ENCODE assay signal across 15 cellular contexts in the genomic region with DNA sequence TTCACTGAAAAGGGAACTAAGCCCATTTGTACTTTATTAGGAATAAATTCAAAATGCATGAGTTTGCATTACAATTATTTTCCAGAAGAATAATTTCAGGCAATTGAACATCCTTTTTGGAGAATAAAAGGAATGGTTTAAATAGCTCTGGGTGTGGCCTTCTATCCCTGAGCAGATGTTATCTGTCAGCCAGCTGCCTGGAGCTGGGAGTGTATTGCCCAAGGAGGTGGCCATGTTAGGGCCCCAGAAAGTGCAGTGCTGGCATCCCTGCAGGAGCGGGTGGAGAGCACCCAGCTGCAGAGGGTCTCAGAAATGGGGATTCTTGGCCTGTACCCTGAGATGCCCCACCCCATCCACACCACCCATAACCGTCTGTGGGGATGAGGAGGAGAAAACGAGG. TPM values are rescaled to one million over a fixed set of nuclear protein-coding genes. Genes with fewer than 3 reads are reported as not detected.
A peak's percentile ranks its signal among the peaks of the same experiment; 100 is the strongest.
DNase-seq lines count a peak whose midpoint lies in the region; ATAC-seq and TF ChIP-seq lines count a peak whose summit lies in the region.
"Had no signal": no experiment of that assay in that cellular context is flagged by ENCODE, and none has a peak within 500 bp of the region (broad histone marks: within the 10 kb centered on the region; RNA-seq: fewer than 3 reads in every experiment).

No MANE protein-coding gene starts in this region.

- intact Hi-C loops in Right ventricle myocardium inferior (cut with DNase I) = no loop called here
- intact Hi-C loops in cardiac septum (cut with DNase I) = no loop called here
- intact Hi-C loops in left ventricle myocardium inferior (cut with micrococcal nuclease) = no loop called here

- H3K4me3 ChIP-seq in left ventricle myocardium inferior = no peak overlapping the region
- H3K4me3 ChIP-seq: K562 had no signal

- H3K27me3 ChIP-seq in left ventricle myocardium inferior (ENCODE audit: low read depth) = no peaks in the 10 kb centered on the region

- H3K27ac ChIP-seq in VCaP (peak overlapping the region; percentile 77), left ventricle myocardium inferior (replicated peaks) (peak overlapping the region; percentile 69)
- H3K27ac ChIP-seq: C4-2B had no signal

- peak; percentile 69 for ATAC-seq in Right ventricle myocardium inferior
- ATAC-seq: K562, Panc1 had no signal

- H3K4me1 ChIP-seq in left ventricle myocardium inferior = peaks cover 39% of the 10 kb centered on the region

- DNase-seq in Right ventricle myocardium inferior (ENCODE audit: missing footprints) (peak; percentile 60), cardiac septum (ENCODE audit: low spot score) (no peak), left ventricle myocardium inferior (peak; percentile 19), NCI-H1694 (lab: John Stamatoyannopoulos, UW) (no peak), superior temporal gyrus (ENCODE audit: extremely low spot score) (no peak), GM19240 (ENCODE audit: insufficient read length, low spot score) (no peak), GM19238 (ENCODE audit: insufficient read length, low spot score) (no peak)
- DNase-seq: MV-4-11, NCI-H1417, NCI-H2029, NCI-H510A had no signal

- peaks cover 4% of the 10 kb centered on the region for H3K36me3 ChIP-seq in left ventricle myocardium inferior

- no peaks in the 10 kb centered on the region for H3K9me3 ChIP-seq in left ventricle myocardium inferior (replicated peaks)

- TF ChIP-seq CTCF in VCaP (conservative IDR thresholded peaks at IDR 0.05) (no peak), left ventricle myocardium inferior (IDR thresholded peaks at IDR 0.05; ENCODE audit: borderline replicate concordance) (no peak)

RNA-seq across cellular contexts. Expression of gene VEGFD, which starts 21.6 kb away (rescaled TPM):
- total RNA-seq in Right ventricle myocardium inferior (23.5 TPM), cardiac septum (1.3 TPM), left ventricle myocardium inferior (8.3 TPM)
- total RNA-seq: K562 had no signal

Comparison
In these comparisons a context has a peak if more than half of its experiments do, and no peak if none do; other contexts are left out.
1. DNase-seq: peak in Right ventricle myocardium inferior (single experiment) and left ventricle myocardium inferior (single experiment); none in cardiac septum (single experiment), NCI-H1694 (single experiment), superior temporal gyrus (single experiment), GM19240 (single experiment) and GM19238 (single experiment).